ENCODE assay signal across 23 cellular contexts in genomic region chr12:120490284-120490683, GRCh38.
"Had no signal": no experiment of that assay in that cellular context is flagged by ENCODE, and none has a peak within 500 bp of the region (broad histone marks: within the 10 kb centered on the region; RNA-seq: fewer than 3 reads in every experiment).

No MANE protein-coding gene starts in this region.

- H3K4me3 ChIP-seq: MG63, Peyer's patch, SJCRH30 had no signal

- DNase-seq: activated CD4-positive, alpha-beta memory T cell treated with anti-CD3 and anti-CD28 coated beads for 36 hours; activated CD4-positive, alpha-beta T cell treated with anti-CD3 and anti-CD28 coated beads, Interleukin-2, amount 10 ng/mL, durations not matched to agents 7 days and 5 days; activated CD4-positive, CD25-positive, alpha-beta regulatory T cell; activated CD8-positive, alpha-beta memory T cell treated with anti-CD3 and anti-CD28 coated beads for 24 hours; activated gamma-delta T cell; activated naive CD4-positive, alpha-beta T cell treated with anti-CD3 and anti-CD28 coated beads for 36 hours; activated T-cell treated with anti-CD3 and anti-CD28 coated beads, Interleukin-2, amount 50 U/mL, for 4 hours; brain microvascular endothelial cell; MG63; MV-4-11; NCI-H1092 treated with DMSO at 0.1 percent for 48 hours; NCI-H1417 treated with DMSO at 0.1 percent for 48 hours; NCI-H1694 treated with DMSO at 0.1 percent for 48 hours; NCI-H2081; NCI-H524; Peyer's patch; Right ventricle myocardium superior; SJCRH30; SK-N-SH; T-helper 1 cell had no signal

- H3K27ac Mint-ChIP-seq: activated CD4-positive, alpha-beta memory T cell treated with anti-CD3 and anti-CD28 coated beads for 36 hours; activated CD4-positive, alpha-beta T cell treated with anti-CD3 and anti-CD28 coated beads, Interleukin-2, amount 10 ng/mL, durations not matched to agents 7 days and 5 days; activated naive CD4-positive, alpha-beta T cell treated with anti-CD3 and anti-CD28 coated beads for 36 hours; activated naive CD8-positive, alpha-beta T cell had no signal

- H3K36me3 Mint-ChIP-seq: activated CD4-positive, alpha-beta memory T cell treated with anti-CD3 and anti-CD28 coated beads for 36 hours; activated naive CD8-positive, alpha-beta T cell had no signal

- H3K27ac ChIP-seq: brain microvascular endothelial cell, Peyer's patch, RWPE1, SJCRH30, VCaP had no signal

- H3K4me2 ChIP-seq: SK-N-SH had no signal

- H3K4me3 Mint-ChIP-seq: activated CD4-positive, alpha-beta memory T cell treated with anti-CD3 and anti-CD28 coated beads for 36 hours; activated CD4-positive, alpha-beta T cell treated with anti-CD3 and anti-CD28 coated beads, Interleukin-2, amount 10 ng/mL, durations not matched to agents 7 days and 5 days; activated naive CD4-positive, alpha-beta T cell treated with anti-CD3 and anti-CD28 coated beads for 36 hours; activated naive CD8-positive, alpha-beta T cell; activated T-cell treated with anti-CD3 and anti-CD28 coated beads, Interleukin-2, amount 50 U/mL, for 4 hours had no signal

- H3K4me1 ChIP-seq: SJCRH30 had no signal

- H3K9ac ChIP-seq: SK-N-SH had no signal

- ATAC-seq: activated T-cell treated with anti-CD3 and anti-CD28 coated beads, Interleukin-2, amount 50 U/mL, for 4 hours had no signal

- H3K9me3 Mint-ChIP-seq: activated CD4-positive, alpha-beta memory T cell treated with anti-CD3 and anti-CD28 coated beads for 36 hours; activated CD4-positive, alpha-beta T cell treated with anti-CD3 and anti-CD28 coated beads, Interleukin-2, amount 10 ng/mL, durations not matched to agents 7 days and 5 days; activated naive CD4-positive, alpha-beta T cell treated with anti-CD3 and anti-CD28 coated beads for 36 hours; activated T-cell treated with anti-CD3 and anti-CD28 coated beads, Interleukin-2, amount 50 U/mL, for 4 hours had no signal

- H3K27me3 ChIP-seq: brain microvascular endothelial cell, MG63, Peyer's patch, SJCRH30 had no signal

- H3K36me3 ChIP-seq: brain microvascular endothelial cell, Peyer's patch, SJCRH30 had no signal

- H3K9me3 ChIP-seq: MG63, Peyer's patch, SJCRH30, SK-N-SH had no signal
